30 cellular contexts compared by ENCODE assay signal in genomic region chr7:40489844-40490602, GRCh38.
DNase-seq lines count a peak whose midpoint lies in the region; ATAC-seq and TF ChIP-seq lines count a peak whose summit lies in the region.
"Had no signal": no experiment of that assay in that cellular context is flagged by ENCODE, and none has a peak within 500 bp of the region (broad histone marks: within the 10 kb centered on the region; RNA-seq: fewer than 3 reads in every experiment).

No MANE protein-coding gene starts in this region.

- no peak overlapping the region for H3K4me2 ChIP-seq in osteoblast (ENCODE audit: insufficient read depth, low read length)

- H3K4me1 ChIP-seq in Panc1 (ENCODE audit: control insufficient read depth, insufficient read depth, low read length) (no peaks in the 10 kb centered on the region), osteoblast (ENCODE audit: insufficient read depth, low read length) (peaks cover 16% of the 10 kb centered on the region), gastroesophageal sphincter (no peaks in the 10 kb centered on the region), esophagus muscularis mucosa (peaks cover 0 to 5% (median 2%) of the 10 kb centered on the region in 4 donors)
- H3K4me1 ChIP-seq: psoas muscle had no signal

- no peaks in the 10 kb centered on the region for H3K9me3 ChIP-seq in Panc1 (ENCODE audit: control insufficient read depth, insufficient read depth, low read depth, low read length)
- H3K9me3 ChIP-seq in osteoblast (ENCODE audit: low read depth, low read length) = no peaks in the 10 kb centered on the region
- H3K9me3 ChIP-seq in gastroesophageal sphincter = peaks cover 0 to 4% (median 0%) of the 10 kb centered on the region in 3 donors
- H3K9me3 ChIP-seq in esophagus muscularis mucosa = peaks cover 0 to 4% (median 0%) of the 10 kb centered on the region in 4 donors
- H3K9me3 ChIP-seq: neutrophil, psoas muscle, thoracic aorta had no signal

- H3K27ac ChIP-seq in Panc1 (ENCODE audit: low read length) (no peak overlapping the region), osteoblast (ENCODE audit: low read depth, low read length) (no peak overlapping the region), gastroesophageal sphincter (no peak overlapping the region), esophagus muscularis mucosa (replicated peaks in 1 of 4) (no peak overlapping the region)
- H3K27ac ChIP-seq: C4-2B, coronary artery, neutrophil, psoas muscle, thoracic aorta had no signal

- no peak for ATAC-seq in Panc1
- ATAC-seq in gastroesophageal sphincter = no peak
- ATAC-seq: left cardiac atrium, psoas muscle had no signal

- in situ Hi-C loops in Panc1 (cut with HindIII; ENCODE audit: low pct_unique_long_range_greater_than_20kb, low sequenced_read_pairs) = no loop called here

- no peaks in the 10 kb centered on the region for H3K79me2 ChIP-seq in osteoblast (ENCODE audit: insufficient read depth, low read length)

- 86 to 100% methylated on average over 1 of the region's 2 CpGs for WGBS in gastroesophageal sphincter (ENCODE audit: low coverage in 1 of 2), 2 donors
- 64% methylated on average over 2 of the region's 2 CpGs for WGBS in esophagus muscularis mucosa

- POLR2A ChIA-PET in Panc1 (lab: Charles Lee) = no interaction called here

- TF ChIP-seq POLR2A in gastroesophageal sphincter (IDR thresholded peaks at IDR 0.05) (no peak), esophagus muscularis mucosa (IDR thresholded peaks at IDR 0.05; ENCODE audit: low read depth) (no peak)

- DNase-seq in HFFc6 (no peak), Panc1 (ENCODE audit: low read depth, low spot score) (no peak), cerebellum (ENCODE audit: low spot score) (peak; percentile 58), osteoblast (ENCODE audit: insufficient read length, low spot score, missing footprints) (no peak), esophagus muscularis mucosa (ENCODE audit: extremely low spot score) (no peak), Ammon's horn (ENCODE audit: low spot score) (no peak)
- DNase-seq: activated CD4-positive, CD25-positive, alpha-beta regulatory T cell; activated naive CD4-positive, alpha-beta T cell treated with anti-CD3 and anti-CD28 coated beads, Interleukin-2, amount 50 U/mL, for 16 hours; amniotic stem cell; Calu3; effector memory CD4-positive, alpha-beta T cell; erythroblast; foreskin melanocyte; Karpas-422; left cardiac atrium; NCI-H1048; NCI-H1694; NCI-H446 treated with DMSO at 0.1 percent for 48 hours; NCI-H82; psoas muscle; Right ventricle myocardium superior; stimulated activated naive CD4-positive, alpha-beta T cell; T1000 had no signal

- H3K36me3 Mint-ChIP-seq in HFFc6 (ENCODE audit: low read depth) = peaks cover 18% of the 10 kb centered on the region

- no TSS peak for BruUV-seq in Panc1 (replicated peaks; lab: Mats Ljungman, UMichigan)

- CTCF ChIA-PET in Panc1 (lab: Charles Lee) = no interaction called here

- intact Hi-C loops in Panc1 (cut with micrococcal nuclease; ENCODE audit: unreplicated experiment) = no loop called here
- intact Hi-C loops in esophagus muscularis mucosa (cut with DNase I) = no loop called here

- TF ChIP-seq CTCF in HFFc6 (IDR thresholded peaks at IDR 0.05) (no peak), Panc1 (IDR thresholded peaks at IDR 0.05) (0 out of 2 replicates have a peak, but pooled peaks have one; percentile 8), osteoblast (IDR thresholded peaks at IDR 0.05; ENCODE audit: extremely low read depth, low read depth, low read length) (no peak), gastroesophageal sphincter (IDR thresholded peaks at IDR 0.05) (no peak), esophagus muscularis mucosa (IDR thresholded peaks at IDR 0.05) (no peak)

- H3K27me3 Mint-ChIP-seq in HFFc6 (ENCODE audit: insufficient read depth) = no peaks in the 10 kb centered on the region; the same call in 1 of the 2 replicates
- H3K27me3 Mint-ChIP-seq: memory B cell had no signal

- peaks cover 7% of the 10 kb centered on the region; the same call in 1 of the 2 replicates for H3K9me3 Mint-ChIP-seq in HFFc6
- H3K9me3 Mint-ChIP-seq: activated T-helper 1 cell treated with anti-CD3 and anti-CD28 coated beads, Interleukin-12 subunit alpha, Interleukin-12 subunit beta, Interleukin-2, Interleukin-4 antibody, amounts not matched to agents 30 ng/mL and 10 ng/mL and 1 ng/mL, durations not matched to agents 14 hours and 24 hours and 36 hours had no signal

- H3K4me1 Mint-ChIP-seq in HFFc6 (ENCODE audit: low read depth) = peaks cover 41% of the 10 kb centered on the region
- H3K4me1 Mint-ChIP-seq: memory B cell had no signal

- no peaks in the 10 kb centered on the region for H3K36me3 ChIP-seq in Panc1 (ENCODE audit: control insufficient read depth, insufficient read depth, low read length)
- H3K36me3 ChIP-seq in osteoblast (ENCODE audit: insufficient read depth, low read length) = no peaks in the 10 kb centered on the region
- H3K36me3 ChIP-seq in gastroesophageal sphincter = no peaks in the 10 kb centered on the region
- H3K36me3 ChIP-seq in esophagus muscularis mucosa = no peaks in the 10 kb centered on the region
- H3K36me3 ChIP-seq: neutrophil, thoracic aorta had no signal

- H3K27ac Mint-ChIP-seq in HFFc6 = peak overlapping the region; percentile 31
- H3K27ac Mint-ChIP-seq: activated T-helper 1 cell treated with anti-CD3 and anti-CD28 coated beads, Interleukin-12 subunit alpha, Interleukin-12 subunit beta, Interleukin-2, Interleukin-4 antibody, amounts not matched to agents 30 ng/mL and 10 ng/mL and 1 ng/mL, durations not matched to agents 14 hours and 24 hours and 36 hours; memory B cell had no signal

- H3K27me3 ChIP-seq in Panc1 (ENCODE audit: control insufficient read depth, insufficient read depth, low read length) (no peaks in the 10 kb centered on the region), osteoblast (ENCODE audit: insufficient read depth, low read length) (no peaks in the 10 kb centered on the region), gastroesophageal sphincter (no peaks in the 10 kb centered on the region), esophagus muscularis mucosa (no peaks in the 10 kb centered on the region)
- H3K27me3 ChIP-seq: neutrophil had no signal

- TF ChIP-seq EP300 in gastroesophageal sphincter (IDR thresholded peaks at IDR 0.05) (no peak), esophagus muscularis mucosa (IDR thresholded peaks at IDR 0.05) (no peak)

- H3K4me3 ChIP-seq in Panc1 (ENCODE audit: low read depth in 2 of 2, low read length in 2 of 2) (no peak overlapping the region), osteoblast (ENCODE audit: insufficient read depth, low read length) (no peak overlapping the region), gastroesophageal sphincter (no peak overlapping the region), esophagus muscularis mucosa (no peak overlapping the region)
- H3K4me3 ChIP-seq: coronary artery, psoas muscle, thoracic aorta had no signal

- H3K4me3 Mint-ChIP-seq in HFFc6 = no peak overlapping the region
- H3K4me3 Mint-ChIP-seq: activated T-helper 1 cell treated with anti-CD3 and anti-CD28 coated beads, Interleukin-12 subunit alpha, Interleukin-12 subunit beta, Interleukin-2, Interleukin-4 antibody, amounts not matched to agents 30 ng/mL and 10 ng/mL and 1 ng/mL, durations not matched to agents 14 hours and 24 hours and 36 hours; memory B cell had no signal

- H2AFZ ChIP-seq in osteoblast (ENCODE audit: low read length) = peak overlapping the region; percentile 45

- H4K20me1 ChIP-seq in osteoblast (ENCODE audit: insufficient read depth, low read length) = no peaks in the 10 kb centered on the region
